Comparison of ENCODE assay signal across 11 cellular contexts in genomic region chr3:30493912-30494311, GRCh38.
A peak's percentile ranks its signal among the peaks of the same experiment; 100 is the strongest.
DNase-seq lines count a peak whose midpoint lies in the region; ATAC-seq and TF ChIP-seq lines count a peak whose summit lies in the region.
"Had no signal": no experiment of that assay in that cellular context is flagged by ENCODE, and none has a peak within 500 bp of the region (broad histone marks: within the 10 kb centered on the region; RNA-seq: fewer than 3 reads in every experiment).

No MANE protein-coding gene starts in this region.

- H3K36me3 ChIP-seq in left ventricle myocardium inferior (no peaks in the 10 kb centered on the region), gastrocnemius medialis (no peaks in the 10 kb centered on the region)

- in situ Hi-C loops in gastrocnemius medialis (cut with MboI; ENCODE audit: low sequenced_read_pairs in 4 of 4) = no loop called here

- TF ChIP-seq POLR2A in gastrocnemius medialis (IDR thresholded peaks at IDR 0.05) = no peak

- H3K27me3 ChIP-seq in left ventricle myocardium inferior (ENCODE audit: low read depth) (no peaks in the 10 kb centered on the region), gastrocnemius medialis (no peaks in the 10 kb centered on the region)

- H3K27ac ChIP-seq in left ventricle myocardium inferior (replicated peaks) (peak overlapping the region; percentile 80), gastrocnemius medialis (peak overlapping the region; percentile 66 to 71 (median 70))
- H3K27ac ChIP-seq: RWPE1 had no signal

- intact Hi-C loops in left ventricle myocardium inferior (cut with micrococcal nuclease) (no loop called here), gastrocnemius medialis (cut with DNase I; ENCODE audit: low total_unique reads) (no loop called here)

- DNase-seq in GM03348 (ENCODE audit: low spot score) (peak; percentile 39), astrocyte of the hippocampus (ENCODE audit: low read depth, low spot score) (peak; percentile 39), left ventricle myocardium inferior (no peak), gastrocnemius medialis (peak; percentile 18 to 44), germinal center (ENCODE audit: low spot score) (no peak), NCI-H1436 treated with DMSO at 0.1 percent for 48 hours (lab: John Stamatoyannopoulos, UW) (no peak), cerebellar nuclear complex (lab: John Stamatoyannopoulos, UW) (no peak)
- DNase-seq: CD4-positive, CD25-positive, alpha-beta regulatory T cell; NCI-H187 treated with DMSO at 0.1 percent for 48 hours had no signal

- H3K4me3 ChIP-seq in left ventricle myocardium inferior (no peak overlapping the region), gastrocnemius medialis (no peak overlapping the region)

- H3K4me1 ChIP-seq in left ventricle myocardium inferior (peaks cover 57% of the 10 kb centered on the region), gastrocnemius medialis (peaks cover 17 to 31% of the 10 kb centered on the region in 2 donors)

- peaks cover 12% of the 10 kb centered on the region for H3K9me3 ChIP-seq in left ventricle myocardium inferior (replicated peaks)
- no peaks in the 10 kb centered on the region for H3K9me3 ChIP-seq in gastrocnemius medialis

- TF ChIP-seq CTCF in left ventricle myocardium inferior (IDR thresholded peaks at IDR 0.05; ENCODE audit: borderline replicate concordance) (no peak), gastrocnemius medialis (IDR thresholded peaks at IDR 0.05 in 4 of 5, conservative IDR thresholded peaks at IDR 0.05 in 1 of 5) (no peak)

- ATAC-seq in gastrocnemius medialis = peak; percentile 54 to 70
- ATAC-seq in HG03457 (IDR thresholded peaks at IDR 0.05; ENCODE audit: unreplicated experiment) = no peak

Comparison
In these comparisons a context has a peak if more than half of its experiments do, and no peak if none do; other contexts are left out.
1. DNase-seq: peak in GM03348 (single experiment), astrocyte of the hippocampus (single experiment) and gastrocnemius medialis (2 of 2); none in left ventricle myocardium inferior (single experiment), germinal center (single experiment), NCI-H1436 treated with DMSO at 0.1 percent for 48 hours (single experiment) and cerebellar nuclear complex (0 of 2).